Comparison of ENCODE assay signal across 11 cellular contexts in the genomic region with DNA sequence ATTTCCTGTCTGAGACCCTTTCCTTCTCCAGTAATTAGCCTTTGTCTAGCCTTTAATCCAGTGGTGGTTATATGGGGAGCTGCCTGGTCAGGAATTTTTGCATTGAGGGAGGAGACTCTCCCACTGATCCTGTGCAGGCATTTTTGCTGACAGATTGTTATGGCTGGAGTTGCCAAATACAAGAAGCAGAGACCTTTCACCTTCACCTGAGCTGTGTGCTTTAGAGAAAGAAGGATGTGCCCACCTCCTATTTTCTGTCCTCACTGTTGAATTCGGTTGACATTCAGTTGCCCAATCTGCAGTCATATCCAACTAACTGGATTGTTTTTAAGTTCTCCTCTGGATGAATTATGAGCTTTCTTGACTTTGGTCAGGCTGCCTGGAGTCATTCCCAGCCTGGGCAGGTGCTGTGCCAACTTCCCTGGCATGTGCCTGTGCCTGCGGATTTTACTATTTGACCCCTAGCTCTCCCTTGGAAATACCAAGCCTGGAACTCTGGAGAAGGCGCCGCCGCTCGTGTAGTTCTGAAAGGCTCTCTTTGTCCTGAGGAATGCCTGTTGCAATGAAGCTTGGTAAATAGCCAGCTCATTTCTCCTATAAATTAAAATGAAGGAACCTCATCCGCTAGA.
A peak's percentile ranks its signal among the peaks of the same experiment; 100 is the strongest.
DNase-seq lines count a peak whose midpoint lies in the region; ATAC-seq and TF ChIP-seq lines count a peak whose summit lies in the region.
"Had no signal": no experiment of that assay in that cellular context is flagged by ENCODE, and none has a peak within 500 bp of the region (broad histone marks: within the 10 kb centered on the region; RNA-seq: fewer than 3 reads in every experiment).

No MANE protein-coding gene starts in this region.

- WGBS in right lobe of liver (ENCODE audit: insufficient coverage, low coverage, low lambda C conversion rate, missing lambda C conversion rate) = 15% methylated on average over 5 of the region's 7 CpGs
- WGBS in testis, 2 donors = 49 to 60% methylated on average over 7 of the region's 7 CpGs

- ATAC-seq in right lobe of liver = peak; percentile 83 to 91 (median 86)
- ATAC-seq in GM21447 (IDR thresholded peaks at IDR 0.05; ENCODE audit: unreplicated experiment) = no peak
- no peak for ATAC-seq in HG02870 (IDR thresholded peaks at IDR 0.05; ENCODE audit: unreplicated experiment)
- ATAC-seq in HG03571 (IDR thresholded peaks at IDR 0.05; ENCODE audit: unreplicated experiment) = no peak

- H3K4me3 ChIP-seq in right lobe of liver (peak overlapping the region in 2 of 3 donors; percentile 8 to 9), testis (no peak overlapping the region)

- H3K4me1 ChIP-seq in right lobe of liver (peaks cover 0 to 36% (median 17%) of the 10 kb centered on the region in 4 donors), testis (peaks cover 9% of the 10 kb centered on the region)

- no peak for TF ChIP-seq CTCF in right lobe of liver (IDR thresholded peaks at IDR 0.05)
- no peak for TF ChIP-seq CTCF in testis (IDR thresholded peaks at IDR 0.05)

- H3K27ac ChIP-seq in right lobe of liver (peak overlapping the region; percentile 24 to 82 (median 72)), testis (no peak overlapping the region)

- TF ChIP-seq POLR2A in right lobe of liver (IDR thresholded peaks at IDR 0.05) (no peak), testis (IDR thresholded peaks at IDR 0.05) (no peak)

- H3K9me3 ChIP-seq in right lobe of liver (no peaks in the 10 kb centered on the region), testis (no peaks in the 10 kb centered on the region)

- H3K27me3 ChIP-seq in right lobe of liver = no peaks in the 10 kb centered on the region
- H3K27me3 ChIP-seq in testis = no peaks in the 10 kb centered on the region

- H3K36me3 ChIP-seq in right lobe of liver (no peaks in the 10 kb centered on the region), testis (ENCODE audit: low read depth, missing control alignments) (no peaks in the 10 kb centered on the region)

- intact Hi-C loops in right lobe of liver (cut with DNase I) (no loop called here), testis (cut with DNase I; ENCODE audit: low total_unique reads) (no loop called here)

- peak; percentile 82 for DNase-seq in NCI-H226
- DNase-seq in dermis blood vessel endothelial cell = peak; percentile 21
- DNase-seq in right lobe of liver = peak; percentile 79 to 94 (median 90)
- peak; percentile 80 for DNase-seq in testis
- no peak for DNase-seq in CD1c-positive myeloid dendritic cell (ENCODE audit: extremely low spot score)
- DNase-seq: EL; NCI-H510A; stimulated activated CD4-positive, alpha-beta T cell treated with anti-CD3 and anti-CD28 coated beads, Interleukin-2, amount 100 ng/mL, for 48 hours had no signal

Comparison
In these comparisons a context has a peak if more than half of its experiments do, and no peak if none do; other contexts are left out.
1. ATAC-seq: peak in right lobe of liver (4 of 4); none in GM21447 (single experiment), HG02870 (single experiment) and HG03571 (single experiment).
2. H3K27ac ChIP-seq: peak in right lobe of liver (3 of 3); none in testis (0 of 2).
3. H3K4me3 ChIP-seq: peak in right lobe of liver (2 of 3); none in testis (0 of 2).